ENCODE assay signal across 25 cellular contexts in genomic region chr13:27667946-27668345, GRCh38. TPM values are rescaled to one million over a fixed set of nuclear protein-coding genes. Genes with fewer than 3 reads are reported as not detected.
DNase-seq lines count a peak whose midpoint lies in the region; ATAC-seq, FAIRE-seq and TF ChIP-seq lines count a peak whose summit lies in the region.
"Had no signal": no experiment of that assay in that cellular context is flagged by ENCODE, and none has a peak within 500 bp of the region (broad histone marks: within the 10 kb centered on the region; RNA-seq: fewer than 3 reads in every experiment).

No MANE protein-coding gene starts in this region.

- in situ Hi-C loops in gastrocnemius medialis (cut with MboI; ENCODE audit: low sequenced_read_pairs in 4 of 4), result no loop called here

- FAIRE-seq in D721Med (lab: Jason Lieb, UNC), result no peak
- FAIRE-seq: GM12878, GM19239, HepG2 had no signal

- peaks cover 0 to 24% (median 3%) of the 10 kb centered on the region in 12 donors for H3K4me1 ChIP-seq in heart left ventricle
- H3K4me1 ChIP-seq in gastrocnemius medialis, result peaks cover 14 to 15% of the 10 kb centered on the region in 2 donors
- H3K4me1 ChIP-seq in BE2C, result no peaks in the 10 kb centered on the region

- H3K27ac ChIP-seq in heart left ventricle (peak overlapping the region in 8 of 12 donors; percentile 11 to 59 (median 37)), gastrocnemius medialis (peak overlapping the region; percentile 44 to 76 (median 60))
- H3K27ac ChIP-seq: BLaER1 treated with 17β-estradiol and CSF1 and Interleukin-3, amounts not matched to agents 10 nM and 100 nM; HL-60; skin epidermis had no signal

- H3K9me3 ChIP-seq in heart left ventricle (peaks cover 0 to 12% (median 0%) of the 10 kb centered on the region in 12 donors), gastrocnemius medialis (no peaks in the 10 kb centered on the region), BE2C (no peaks in the 10 kb centered on the region)

- H3K4me3 ChIP-seq in heart left ventricle (no peak overlapping the region), gastrocnemius medialis (no peak overlapping the region), BE2C (ENCODE audit: low read depth, low read length) (no peak overlapping the region)
- H3K4me3 ChIP-seq: BLaER1 treated with 17β-estradiol and CSF1 and Interleukin-3, amounts not matched to agents 10 nM and 100 nM; GM12878; skin epidermis had no signal

- H3K27me3 ChIP-seq in heart left ventricle (no peaks in the 10 kb centered on the region), gastrocnemius medialis (no peaks in the 10 kb centered on the region), BE2C (no peaks in the 10 kb centered on the region)
- H3K27me3 ChIP-seq: BLaER1 treated with 17β-estradiol and CSF1 and Interleukin-3, amounts not matched to agents 10 nM and 100 nM had no signal

- 16 to 39% (median 32%) methylated on average over 2 of the region's 2 CpGs for WGBS in heart left ventricle, 4 donors

- TF ChIP-seq CTCF in heart left ventricle (IDR thresholded peaks at IDR 0.05) (no peak), gastrocnemius medialis (IDR thresholded peaks at IDR 0.05 in 4 of 5, conservative IDR thresholded peaks at IDR 0.05 in 1 of 5) (no peak), D721Med (IDR thresholded peaks at IDR 0.05; ENCODE audit: insufficient read depth, missing control alignments) (no peak), BE2C (IDR thresholded peaks at IDR 0.05; ENCODE audit: low read depth, low read length) (no peak)

- DNase-seq in LHCN-M2 (ENCODE audit: low read depth) (peak; percentile 64), amniotic epithelial cell (ENCODE audit: low read depth) (peak; percentile 85), heart left ventricle (peak in 4 of 5 donors; percentile 22 to 54 (median 33)), gastrocnemius medialis (peak; percentile 31 to 49), D721Med (ENCODE audit: insufficient read length, low spot score) (no peak), H4 (ENCODE audit: low spot score) (no peak), BE2C (no peak)
- DNase-seq: activated CD4-positive, alpha-beta T cell treated with anti-CD3 and anti-CD28 coated beads, Interleukin-2, amount 10 ng/mL, durations not matched to agents 24 days and 14 days; activated CD8-positive, alpha-beta memory T cell treated with anti-CD3 and anti-CD28 coated beads, Interleukin-2, amount 10 ng/mL, durations not matched to agents 7 days and 5 days; activated naive CD4-positive, alpha-beta T cell treated with anti-CD3 and anti-CD28 coated beads, Interleukin-2, amount 10 ng/mL, durations not matched to agents 7 days and 5 days; amygdala; Calu3; caudate nucleus; NCI-H2081 treated with DMSO at 0.1 percent for 48 hours; NCI-H446; PC-3; SIG-M5; stimulated activated CD4-positive, alpha-beta T cell treated with anti-CD3 and anti-CD28 coated beads, Interleukin-1b, Interleukin-23, amount 100 ng/mL, for 48 hours had no signal

- intact Hi-C loops in heart left ventricle (cut with DNase I), result loop anchor here in 5 of 10 donors (5.0 to 10.0 kb wide), 5 partner anchors 114 to 283 kb away; no protein-coding TSS in a partner anchor
- intact Hi-C loops in gastrocnemius medialis (cut with DNase I; ENCODE audit: low total_unique reads), result loop anchor here (1.0 to 10.0 kb wide), 2 partner anchors 47 to 127 kb away; partner anchors contain the start of genes GSX1 and POLR1D

- TF ChIP-seq POLR2A in heart left ventricle (IDR thresholded peaks at IDR 0.05), result no peak
- no peak for TF ChIP-seq POLR2A in gastrocnemius medialis (IDR thresholded peaks at IDR 0.05)

- peaks cover 0 to 20% (median 8%) of the 10 kb centered on the region in 9 donors for H3K36me3 ChIP-seq in heart left ventricle
- H3K36me3 ChIP-seq in gastrocnemius medialis, result no peaks in the 10 kb centered on the region
- H3K36me3 ChIP-seq in BE2C, result peaks cover 3% of the 10 kb centered on the region; the same call in 1 of the 2 replicates

- ATAC-seq in heart left ventricle (peak; percentile 75 to 89 (median 88)), gastrocnemius medialis (peak; percentile 97 to 98)
- ATAC-seq: activated CD8-positive, alpha-beta memory T cell treated with anti-CD3 and anti-CD28 coated beads, Interleukin-2, amount 10 ng/mL, durations not matched to agents 7 days and 5 days; GM12878; HCT116; HepG2; PC-3 had no signal

RNA-seq across cellular contexts. Expression of gene POLR1D, which starts 46.3 kb away (rescaled TPM):
- total RNA-seq in LHCN-M2 (2014; rRNA removed) (70.5 and 78.5 TPM in 2 replicates), heart left ventricle (100 to 1,000 TPM in 2 of 9 donors, 10 to 100 TPM in 7; 70.1 to 103 (median 87.4) TPM), gastrocnemius medialis (100 to 1,000 TPM; 104 to 159 (median 142) TPM)
- polyA plus RNA-seq in LHCN-M2 (2012), result 73.9 TPM
- polyA plus RNA-seq in heart left ventricle, result 100 to 1,000 TPM in 1 of 2 donors, 10 to 100 TPM in 1; 68.4 to 152 TPM
- total RNA-seq in H4 (2014; rRNA removed; shearing (Covaris generic)), result 125 and 143 TPM in 2 replicates
- 150 TPM for polyA plus RNA-seq in BE2C (2012; ENCODE audit: insufficient read depth, insufficient read length, low read depth)

RNA-seq across cellular contexts. Expression of gene LNX2, which starts 47.6 kb away (rescaled TPM):
- total RNA-seq in LHCN-M2 (2014; rRNA removed) (7.3 and 7.8 TPM in 2 replicates), heart left ventricle (10 to 100 TPM; 10.7 to 18.7 (median 14.9) TPM), gastrocnemius medialis (1 to 10 TPM; 5.0 to 7.1 (median 6.2) TPM)
- polyA plus RNA-seq in LHCN-M2 (2012), result 2.2 TPM
- polyA plus RNA-seq in heart left ventricle, result 1 to 10 TPM; 3.6 to 9.3 TPM
- 3.4 and 6.5 TPM in 2 replicates for total RNA-seq in H4 (2014; rRNA removed; shearing (Covaris generic))
- 4.9 TPM for polyA plus RNA-seq in BE2C (2012; ENCODE audit: insufficient read depth, insufficient read length, low read depth)

Comparison
In these comparisons a context has a peak if more than half of its experiments do, and no peak if none do; other contexts are left out.
1. DNase-seq: peak in LHCN-M2 (single experiment), amniotic epithelial cell (single experiment), heart left ventricle (4 of 5) and gastrocnemius medialis (2 of 2); none in D721Med (single experiment), H4 (single experiment) and BE2C (single experiment).